Comparison of ENCODE assay signal across 8 cellular contexts in the genomic region with DNA sequence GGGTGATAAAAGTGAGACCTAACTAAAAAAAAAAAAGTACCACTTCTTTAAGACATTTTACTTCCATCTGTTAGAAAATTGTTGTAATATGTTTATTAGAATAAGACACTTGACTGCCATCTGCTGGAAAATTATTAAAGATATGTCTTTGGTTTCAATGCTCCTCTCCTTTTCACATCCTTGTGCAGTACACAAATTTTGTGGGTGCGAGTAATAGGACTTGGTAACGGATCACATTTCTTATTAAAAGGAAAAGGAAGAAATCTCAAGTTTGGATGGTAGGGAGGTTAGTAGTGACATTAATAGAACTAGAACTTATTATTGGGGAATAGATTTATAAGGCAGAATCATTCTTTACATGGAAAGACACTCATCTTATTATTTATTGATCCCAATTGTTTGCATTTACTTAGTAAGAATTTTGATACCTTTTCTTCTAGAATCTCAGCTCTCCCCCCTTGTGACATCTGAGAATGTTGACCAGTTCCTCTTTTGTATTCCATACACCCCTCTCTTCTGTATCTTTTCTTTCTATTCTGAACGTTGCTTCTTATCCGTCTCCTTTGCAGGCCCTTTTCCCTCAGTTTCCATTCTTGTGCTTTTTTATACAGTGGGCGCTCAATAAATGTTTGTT. TPM values are rescaled to one million over a fixed set of nuclear protein-coding genes. Genes with fewer than 3 reads are reported as not detected.
DNase-seq lines count a peak whose midpoint lies in the region; ATAC-seq lines count a peak whose summit lies in the region.

No MANE protein-coding gene starts in this region.

- H3K4me1 Mint-ChIP-seq in activated naive CD8-positive, alpha-beta T cell treated with anti-CD3 and anti-CD28 coated beads for 36 hours, result peaks cover 38% of the 10 kb centered on the region
- peaks cover 32% of the 10 kb centered on the region for H3K4me1 Mint-ChIP-seq in stimulated activated naive CD8-positive, alpha-beta T cell treated with anti-CD3 and anti-CD28 coated beads, Interleukin-15, amount 100 ng/mL, for 72 hours

- intact Hi-C loops in left ventricle myocardium superior (cut with micrococcal nuclease), result loop anchor here (5.0 kb wide), 1 partner anchor 79 kb away; no protein-coding TSS in a partner anchor

- H3K9me3 Mint-ChIP-seq in activated naive CD8-positive, alpha-beta T cell treated with anti-CD3 and anti-CD28 coated beads for 36 hours, result no peaks in the 10 kb centered on the region
- no peaks in the 10 kb centered on the region for H3K9me3 Mint-ChIP-seq in stimulated activated naive CD8-positive, alpha-beta T cell treated with anti-CD3 and anti-CD28 coated beads, Interleukin-15, amount 100 ng/mL, for 72 hours

- ATAC-seq in GM18502 (IDR thresholded peaks at IDR 0.05; ENCODE audit: poor library complexity, unreplicated experiment), result peak; percentile 32
- peak; percentile 74 for ATAC-seq in left ventricle myocardium superior
- ATAC-seq in stimulated activated naive CD8-positive, alpha-beta T cell treated with anti-CD3 and anti-CD28 coated beads, Interleukin-15, amount 100 ng/mL, for 72 hours, result peak; percentile 42
- ATAC-seq in GM21576 (IDR thresholded peaks at IDR 0.05; ENCODE audit: unreplicated experiment), result no peak
- ATAC-seq in GM19467 (IDR thresholded peaks at IDR 0.05; ENCODE audit: unreplicated experiment), result no peak

- H3K27me3 Mint-ChIP-seq in activated naive CD8-positive, alpha-beta T cell treated with anti-CD3 and anti-CD28 coated beads for 36 hours, result no peaks in the 10 kb centered on the region
- H3K27me3 Mint-ChIP-seq in stimulated activated naive CD8-positive, alpha-beta T cell treated with anti-CD3 and anti-CD28 coated beads, Interleukin-15, amount 100 ng/mL, for 72 hours, result no peaks in the 10 kb centered on the region

- DNase-seq in AG20443 (ENCODE audit: low spot score) (peak; percentile 30), NCI-H1694 (lab: John Stamatoyannopoulos, UW) (peak; percentile 85), left ventricle myocardium superior (no peak)
- no peak for DNase-seq in activated naive CD8-positive, alpha-beta T cell treated with anti-CD3 and anti-CD28 coated beads for 36 hours
- no peak for DNase-seq in stimulated activated naive CD8-positive, alpha-beta T cell treated with anti-CD3 and anti-CD28 coated beads, Interleukin-15, amount 100 ng/mL, for 72 hours

- peaks cover 2% of the 10 kb centered on the region for H3K36me3 Mint-ChIP-seq in activated naive CD8-positive, alpha-beta T cell treated with anti-CD3 and anti-CD28 coated beads for 36 hours

- peak overlapping the region; percentile 87 for H3K4me3 Mint-ChIP-seq in activated naive CD8-positive, alpha-beta T cell treated with anti-CD3 and anti-CD28 coated beads for 36 hours
- H3K4me3 Mint-ChIP-seq in stimulated activated naive CD8-positive, alpha-beta T cell treated with anti-CD3 and anti-CD28 coated beads, Interleukin-15, amount 100 ng/mL, for 72 hours, result peak overlapping the region; percentile 56 to 88

- H3K27ac Mint-ChIP-seq in activated naive CD8-positive, alpha-beta T cell treated with anti-CD3 and anti-CD28 coated beads for 36 hours, result peak overlapping the region; percentile 92
- no peak overlapping the region for H3K27ac Mint-ChIP-seq in stimulated activated naive CD8-positive, alpha-beta T cell treated with anti-CD3 and anti-CD28 coated beads, Interleukin-15, amount 100 ng/mL, for 72 hours

RNA-seq across cellular contexts. Expression of a gene that starts 43.0 kb away (rescaled TPM):
- total RNA-seq in activated naive CD8-positive, alpha-beta T cell treated with anti-CD3 and anti-CD28 coated beads for 36 hours, result 100 to 1,000 TPM; 168 to 174 TPM
- total RNA-seq in left ventricle myocardium superior, result 25.2 TPM

Comparison
In these comparisons a context has a peak if more than half of its experiments do, and no peak if none do; other contexts are left out.
1. DNase-seq: peak in AG20443 (single experiment) and NCI-H1694 (single experiment); none in activated naive CD8-positive, alpha-beta T cell treated with anti-CD3 and anti-CD28 coated beads for 36 hours (single experiment), left ventricle myocardium superior (single experiment) and stimulated activated naive CD8-positive, alpha-beta T cell treated with anti-CD3 and anti-CD28 coated beads, Interleukin-15, amount 100 ng/mL, for 72 hours (0 of 2).
2. ATAC-seq: peak in GM18502 (single experiment), left ventricle myocardium superior (single experiment) and stimulated activated naive CD8-positive, alpha-beta T cell treated with anti-CD3 and anti-CD28 coated beads, Interleukin-15, amount 100 ng/mL, for 72 hours (single experiment); none in GM21576 (single experiment) and GM19467 (single experiment).